In genomic region chr6:106715922-106716321, GRCh38 we compare ENCODE assay signal across 1 cellular context.
TF ChIP-seq lines count a peak whose summit lies in the region.

No MANE protein-coding gene starts in this region.

TF ChIP-seq in GM23338, 12 proteins besides CTCF, POLR2A, EP300 and RAD21 (continued from another document):
- TF ChIP-seq ZNF462 (CRISPR knock-in tag; IDR thresholded peaks at IDR 0.05): no peak
- TF ChIP-seq, protein P1, sequence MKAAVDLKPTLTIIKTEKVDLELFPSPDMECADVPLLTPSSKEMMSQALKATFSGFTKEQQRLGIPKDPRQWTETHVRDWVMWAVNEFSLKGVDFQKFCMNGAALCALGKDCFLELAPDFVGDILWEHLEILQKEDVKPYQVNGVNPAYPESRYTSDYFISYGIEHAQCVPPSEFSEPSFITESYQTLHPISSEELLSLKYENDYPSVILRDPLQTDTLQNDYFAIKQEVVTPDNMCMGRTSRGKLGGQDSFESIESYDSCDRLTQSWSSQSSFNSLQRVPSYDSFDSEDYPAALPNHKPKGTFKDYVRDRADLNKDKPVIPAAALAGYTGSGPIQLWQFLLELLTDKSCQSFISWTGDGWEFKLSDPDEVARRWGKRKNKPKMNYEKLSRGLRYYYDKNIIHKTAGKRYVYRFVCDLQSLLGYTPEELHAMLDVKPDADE (IDR thresholded peaks at IDR 0.05): no peak
- TF ChIP-seq ZNF331 (CRISPR knock-in tag; IDR thresholded peaks at IDR 0.05; ENCODE audit: low read depth): no peak
- no peak for TF ChIP-seq STAT1 (IDR thresholded peaks at IDR 0.05; ENCODE audit: unreplicated experiment)
- TF ChIP-seq NANOG (IDR thresholded peaks at IDR 0.05; ENCODE audit: borderline replicate concordance): no peak
